ENCODE assay signal across 25 cellular contexts in the genomic region with DNA sequence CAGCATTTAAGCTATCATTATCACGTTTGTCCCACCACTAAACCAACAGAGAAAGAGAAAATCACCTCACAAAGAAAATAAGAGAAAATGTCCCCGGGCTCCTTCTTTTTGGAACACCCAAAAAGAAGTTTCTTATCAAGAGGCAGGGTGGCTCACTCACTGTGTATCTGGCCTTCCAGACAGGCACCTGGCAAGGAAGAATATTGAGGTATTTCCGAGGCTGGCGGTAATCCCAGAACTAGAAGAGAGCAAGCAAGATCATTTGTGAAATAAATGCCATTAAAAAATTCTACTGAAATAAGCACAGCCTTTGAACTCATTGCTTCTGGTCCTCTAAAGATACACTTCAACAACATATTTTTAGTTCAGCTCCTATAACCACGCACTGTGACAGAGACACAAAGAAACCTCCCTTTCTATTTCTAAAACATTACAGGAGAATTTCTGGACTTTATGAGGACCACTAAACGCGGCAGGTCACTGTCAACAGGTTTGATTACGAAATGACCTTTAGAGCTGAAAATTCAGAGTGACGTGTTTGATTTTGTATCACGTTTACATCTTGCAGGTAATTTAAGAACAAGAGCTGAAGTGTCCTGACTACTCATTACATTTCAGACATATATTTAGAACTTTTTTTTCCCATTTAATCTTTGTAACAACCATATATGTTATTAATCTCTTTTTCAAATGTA.
A peak's percentile ranks its signal among the peaks of the same experiment; 100 is the strongest.
DNase-seq lines count a peak whose midpoint lies in the region; ATAC-seq and TF ChIP-seq lines count a peak whose summit lies in the region.
"Had no signal": no experiment of that assay in that cellular context is flagged by ENCODE, and none has a peak within 500 bp of the region (broad histone marks: within the 10 kb centered on the region; RNA-seq: fewer than 3 reads in every experiment).

No MANE protein-coding gene starts in this region.

- no peaks in the 10 kb centered on the region for H3K9me3 ChIP-seq in osteoblast (ENCODE audit: low read depth, low read length)
- H3K9me3 ChIP-seq: neutrophil had no signal

- H3K4me3 ChIP-seq in fibroblast of the aortic adventitia (ENCODE audit: low read depth, low read length) (no peak overlapping the region), osteoblast (ENCODE audit: insufficient read depth, low read length) (no peak overlapping the region)
- H3K4me3 ChIP-seq: GM12878, PC-9, skin epidermis had no signal

- intact Hi-C loops in left ventricle myocardium superior (cut with micrococcal nuclease) (no loop called here), Right ventricle myocardium inferior (cut with DNase I) (no loop called here)

- H4K20me1 ChIP-seq in osteoblast (ENCODE audit: insufficient read depth, low read length): peaks cover 3% of the 10 kb centered on the region

- no peaks in the 10 kb centered on the region for H3K79me2 ChIP-seq in osteoblast (ENCODE audit: insufficient read depth, low read length)

- H2AFZ ChIP-seq in osteoblast (ENCODE audit: low read length): no peak overlapping the region
- H2AFZ ChIP-seq: PC-9 had no signal

- H3K36me3 ChIP-seq in osteoblast (ENCODE audit: insufficient read depth, low read length): peaks cover 6% of the 10 kb centered on the region

- H3K27ac ChIP-seq in osteoblast (ENCODE audit: low read depth, low read length): no peak overlapping the region
- H3K27ac ChIP-seq: neutrophil, PC-9, skin epidermis had no signal

- H3K4me1 ChIP-seq in osteoblast (ENCODE audit: insufficient read depth, low read length): no peaks in the 10 kb centered on the region

- no peak overlapping the region for H3K4me2 ChIP-seq in osteoblast (ENCODE audit: insufficient read depth, low read length)
- H3K4me2 ChIP-seq: PC-9 had no signal

- H3K27me3 ChIP-seq in osteoblast (ENCODE audit: insufficient read depth, low read length): no peaks in the 10 kb centered on the region
- H3K27me3 ChIP-seq: neutrophil had no signal

- no peak for TF ChIP-seq CTCF in fibroblast of the aortic adventitia (IDR thresholded peaks at IDR 0.05; ENCODE audit: insufficient read depth, low read length)
- TF ChIP-seq CTCF in osteoblast (IDR thresholded peaks at IDR 0.05; ENCODE audit: extremely low read depth, low read depth, low read length): no peak

- ATAC-seq in left ventricle myocardium superior: peak; percentile 27
- no peak for ATAC-seq in Right ventricle myocardium inferior
- no peak for ATAC-seq in HG02610 (IDR thresholded peaks at IDR 0.05; ENCODE audit: unreplicated experiment)
- ATAC-seq: GM12878; SK-N-SH treated with all-trans-retinoic acid at 6 μM for 48 hours; stimulated activated memory B cell treated with anti-CD40 and anti-IgM and Interleukin-4, amounts not matched to agents 10 μg/mL and 1 μg/mL and 100 μg/mL, for 72 hours had no signal

- DNase-seq in left ventricle myocardium superior (no peak), Right ventricle myocardium inferior (ENCODE audit: missing footprints) (no peak), fibroblast of the aortic adventitia (ENCODE audit: low read depth) (peak; percentile 41), osteoblast (ENCODE audit: insufficient read length, low spot score, missing footprints) (peak; percentile 26), NCI-H2227 treated with DMSO at 0.1 percent for 48 hours (lab: John Stamatoyannopoulos, UW) (no peak), A172 (ENCODE audit: low spot score) (no peak)
- DNase-seq: ACHN; activated CD4-positive, alpha-beta memory T cell treated with anti-CD3 and anti-CD28 coated beads for 36 hours; activated CD4-positive, CD25-positive, alpha-beta regulatory T cell treated with anti-CD3 and anti-CD28 coated beads, Interleukin-2, amount 50 U/mL, for 72 hours; activated naive CD4-positive, alpha-beta T cell treated with Interleukin-2 at 50 U/mL for 16 hours; CD8-positive, alpha-beta memory T cell; DMS 273 treated with DMSO at 0.1 percent for 48 hours; EL; glutamatergic neuron; GOT3; KG1; NCI-H1930; NCI-H524; PC-9 had no signal

Comparison
In these comparisons a context has a peak if more than half of its experiments do, and no peak if none do; other contexts are left out.
1. DNase-seq: peak in fibroblast of the aortic adventitia (single experiment) and osteoblast (single experiment); none in left ventricle myocardium superior (single experiment), Right ventricle myocardium inferior (single experiment), NCI-H2227 treated with DMSO at 0.1 percent for 48 hours (single experiment) and A172 (single experiment).